Comparison of ENCODE assay signal across 19 cellular contexts in the genomic region with DNA sequence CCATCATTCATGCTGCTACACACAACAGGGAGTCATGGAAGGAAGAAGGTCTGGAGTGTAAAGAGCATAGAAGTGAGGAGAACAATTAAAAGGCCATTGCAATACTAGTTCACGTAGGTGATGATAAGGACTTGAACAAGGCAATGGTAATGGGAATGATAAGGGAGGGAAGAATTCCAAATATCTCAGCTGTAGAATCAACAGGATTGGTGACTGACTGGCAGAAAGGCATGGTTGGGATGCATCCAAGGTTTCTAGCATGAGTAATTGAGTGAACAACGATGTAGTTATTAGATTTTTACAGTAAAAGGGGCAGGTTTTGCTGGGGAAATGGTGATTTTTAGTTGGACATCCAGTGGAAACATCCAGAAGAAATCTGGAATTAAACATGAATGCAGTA. TPM values are rescaled to one million over a fixed set of nuclear protein-coding genes. Genes with fewer than 3 reads are reported as not detected.
DNase-seq lines count a peak whose midpoint lies in the region; ATAC-seq and TF ChIP-seq lines count a peak whose summit lies in the region.
"Had no signal": no experiment of that assay in that cellular context is flagged by ENCODE, and none has a peak within 500 bp of the region (broad histone marks: within the 10 kb centered on the region; RNA-seq: fewer than 3 reads in every experiment).

No MANE protein-coding gene starts in this region.

- peaks cover 13% of the 10 kb centered on the region for H4K20me1 ChIP-seq in IMR-90 (ENCODE audit: insufficient read depth, low read length)

- in situ Hi-C loops in IMR-90 (cut with MboI; ENCODE audit: low sequenced_read_pairs) (no loop called here), GM13977 (cut with MboI; ENCODE audit: low pct_unique_long_range_greater_than_20kb, low sequenced_read_pairs, unreplicated experiment) (no loop called here)

- H3K9ac ChIP-seq in IMR-90 (ENCODE audit: low read depth, low read length) = no peak overlapping the region

- H3K4me3 Mint-ChIP-seq in CD8-positive, alpha-beta memory T cell = peak overlapping the region in 3 of 7 donors; percentile 4 to 55 (median 42)
- H3K4me3 Mint-ChIP-seq in naive B cell = peak overlapping the region in 5 of 8 donors; percentile 4 to 96 (median 66)
- H3K4me3 Mint-ChIP-seq: effector memory CD8-positive, alpha-beta T cell; stimulated activated effector memory CD8-positive, alpha-beta T cell treated with anti-CD3 and anti-CD28 coated beads, Interleukin-12 subunit alpha, Interleukin-12 subunit beta, amount 100 ng/mL, for 72 hours had no signal

- peaks cover 0 to 12% (median 3%) of the 10 kb centered on the region in 3 donors for H3K36me3 Mint-ChIP-seq in CD8-positive, alpha-beta memory T cell
- H3K36me3 Mint-ChIP-seq in naive B cell = peaks cover 10 to 26% of the 10 kb centered on the region in 2 donors

- H2AK5ac ChIP-seq in IMR-90 (ENCODE audit: low read depth, low read length) = no peak overlapping the region

- H4K5ac ChIP-seq in IMR-90 (ENCODE audit: low read depth, low read length) = no peak overlapping the region

- no peak overlapping the region for H2BK15ac ChIP-seq in IMR-90 (ENCODE audit: low read depth, low read length)

- H3K4me3 ChIP-seq in CD8-positive, alpha-beta memory T cell (ENCODE audit: low read length) = no peak overlapping the region
- no peak overlapping the region for H3K4me3 ChIP-seq in IMR-90 (ENCODE audit: insufficient read depth, low read depth, low read length)
- no peak overlapping the region for H3K4me3 ChIP-seq in effector memory CD4-positive, alpha-beta T cell (ENCODE audit: insufficient read depth, low read depth, low read length, poor library complexity, severe bottlenecking)
- H3K4me3 ChIP-seq: SJSA1 had no signal

- peak overlapping the region in 6 of 8 donors; percentile 6 to 99 (median 84) for H3K27ac Mint-ChIP-seq in CD8-positive, alpha-beta memory T cell
- H3K27ac Mint-ChIP-seq in naive B cell = peak overlapping the region; percentile 25 to 100 (median 99)
- H3K27ac Mint-ChIP-seq: effector memory CD8-positive, alpha-beta T cell; stimulated activated effector memory CD8-positive, alpha-beta T cell treated with anti-CD3 and anti-CD28 coated beads, Interleukin-12 subunit alpha, Interleukin-12 subunit beta, amount 100 ng/mL, for 72 hours had no signal

- H4K91ac ChIP-seq in IMR-90 (ENCODE audit: insufficient read depth, low read depth, low read length) = no peak overlapping the region

- peaks cover 0 to 15% of the 10 kb centered on the region in 2 experiments; a peak in 2 of 4 replicates for H3K79me1 ChIP-seq in IMR-90 (ENCODE audit: low read depth in 1 of 2, low read length in 2 of 2)

- H3K4ac ChIP-seq in IMR-90 (ENCODE audit: low read depth, low read length) = no peak overlapping the region

- no peak overlapping the region for H3K23ac ChIP-seq in IMR-90 (ENCODE audit: low read depth, low read length)

- no peak overlapping the region for H3K14ac ChIP-seq in IMR-90 (replicated peaks; ENCODE audit: low read depth, low read length)

- intact Hi-C loops in IMR-90 (cut with micrococcal nuclease) = no loop called here

- no peak for TF ChIP-seq RAD21 in IMR-90 (IDR thresholded peaks at IDR 0.05; ENCODE audit: low read length)

- H2BK5ac ChIP-seq in IMR-90 (ENCODE audit: low read depth, low read length, poor library complexity, severe bottlenecking) = no peak overlapping the region

- no peaks in the 10 kb centered on the region for H3K27me3 ChIP-seq in CD8-positive, alpha-beta memory T cell (ENCODE audit: insufficient read depth, low read length, poor library complexity, severe bottlenecking)
- peaks cover 14% of the 10 kb centered on the region for H3K27me3 ChIP-seq in IMR-90 (ENCODE audit: control insufficient read depth, insufficient read depth, low read length)
- no peaks in the 10 kb centered on the region for H3K27me3 ChIP-seq in effector memory CD4-positive, alpha-beta T cell (replicated peaks; ENCODE audit: control insufficient read depth, insufficient read depth, low read length, poor library complexity, severe bottlenecking)
- H3K27me3 ChIP-seq: SJSA1 had no signal

- 34% methylated on average over 2 of the region's 2 CpGs; no CpG with 5 or more reads in 1 of the 2 experiments for WGBS in IMR-90 (ENCODE audit: extremely low coverage in 2 of 2, insufficient read length in 1 of 2), 2 experiments

- H3K4me2 ChIP-seq in IMR-90 (ENCODE audit: low read depth, low read length) = no peak overlapping the region; the same call in 1 of the 2 replicates

- no peak overlapping the region for H3K18ac ChIP-seq in IMR-90 (ENCODE audit: low read depth, low read length)

- H4K8ac ChIP-seq in IMR-90 (ENCODE audit: low read depth in 2 of 2, low read length in 2 of 2) = no peak overlapping the region

- no peak overlapping the region for H2BK20ac ChIP-seq in IMR-90 (ENCODE audit: low read depth, low read length)

- no peak overlapping the region for H3K27ac ChIP-seq in CD8-positive, alpha-beta memory T cell (ENCODE audit: low read depth, low read length)
- no peak overlapping the region for H3K27ac ChIP-seq in IMR-90 (ENCODE audit: insufficient read depth, low read length)
- no peak overlapping the region for H3K27ac ChIP-seq in effector memory CD4-positive, alpha-beta T cell (ENCODE audit: insufficient read depth, low read length, poor library complexity, severe bottlenecking)
- H3K27ac ChIP-seq: SJSA1 had no signal

- no peaks in the 10 kb centered on the region for H3K9me1 ChIP-seq in IMR-90 (ENCODE audit: insufficient read depth, low read length)

- peaks cover 38 to 60% (median 39%) of the 10 kb centered on the region in 3 donors for H3K4me1 Mint-ChIP-seq in CD8-positive, alpha-beta memory T cell
- H3K4me1 Mint-ChIP-seq in naive B cell = peaks cover 65 to 84% (median 77%) of the 10 kb centered on the region in 3 donors

- POLR2A ChIA-PET in CD8-positive, alpha-beta memory T cell (lab: Charles Lee) = no interaction called here
- POLR2A ChIA-PET in IMR-90 (lab: Charles Lee; ENCODE audit: unreplicated experiment) = no interaction called here

- no peak for TF ChIP-seq POLR2A in IMR-90 (IDR thresholded peaks at IDR 0.05; ENCODE audit: low read depth, low read length)

- H3K36me3 ChIP-seq in CD8-positive, alpha-beta memory T cell (ENCODE audit: insufficient read depth, low read length) = no peaks in the 10 kb centered on the region
- H3K36me3 ChIP-seq in IMR-90 (ENCODE audit: control insufficient read depth, insufficient read depth, low read length) = no peaks in the 10 kb centered on the region
- H3K36me3 ChIP-seq in effector memory CD4-positive, alpha-beta T cell (ENCODE audit: control insufficient read depth, insufficient read depth, low read length) = no peaks in the 10 kb centered on the region

- H3K27me3 Mint-ChIP-seq in CD8-positive, alpha-beta memory T cell = peaks cover 0 to 2% of the 10 kb centered on the region in 2 donors
- H3K27me3 Mint-ChIP-seq in naive B cell = no peaks in the 10 kb centered on the region

- no peaks in the 10 kb centered on the region for H3K9me3 Mint-ChIP-seq in CD8-positive, alpha-beta memory T cell
- H3K9me3 Mint-ChIP-seq in naive B cell = peaks cover 0 to 11% (median 1%) of the 10 kb centered on the region in 7 donors
- H3K9me3 Mint-ChIP-seq: effector memory CD8-positive, alpha-beta T cell; stimulated activated effector memory CD8-positive, alpha-beta T cell treated with anti-CD3 and anti-CD28 coated beads, Interleukin-12 subunit alpha, Interleukin-12 subunit beta, amount 100 ng/mL, for 72 hours had no signal

- dilution Hi-C loops in IMR-90 (cut with HindIII; ENCODE audit: low sequenced_read_pairs, unreplicated experiment) = no loop called here

- CTCF ChIA-PET in CD8-positive, alpha-beta memory T cell (lab: Charles Lee) = interaction anchor here (1.0 kb wide), 1 partner anchor 34 kb away, joined by 4 read pairs; no protein-coding TSS in a partner anchor
- CTCF ChIA-PET in IMR-90 (lab: Yijun Ruan, JAX) = interaction anchor here (0.5 kb wide), 1 partner anchor 12 kb away, joined by 3 read pairs; no protein-coding TSS in a partner anchor

- H3K56ac ChIP-seq in IMR-90 (ENCODE audit: extremely low read depth, insufficient read depth, low read length) = no peak overlapping the region

- no peak for DNase-seq in CD8-positive, alpha-beta memory T cell
- peak; percentile 56 for DNase-seq in IMR-90
- peak; percentile 54 for DNase-seq in astrocyte of the hippocampus (ENCODE audit: low read depth, low spot score)
- no peak for DNase-seq in naive B cell
- no peak for DNase-seq in effector memory CD4-positive, alpha-beta T cell
- no peak for DNase-seq in GM13977 (ENCODE audit: low spot score)
- no peak for DNase-seq in NCI-H2081 treated with DMSO at 0.1 percent for 48 hours (lab: John Stamatoyannopoulos, UW)
- DNase-seq in LoVo (ENCODE audit: low spot score) = no peak
- DNase-seq: activated CD8-positive, alpha-beta memory T cell treated with anti-CD3 and anti-CD28 coated beads for 24 hours; activated gamma-delta T cell; caudate nucleus; effector memory CD8-positive, alpha-beta T cell; foreskin melanocyte; NCI-H1092; occipital lobe had no signal

- peaks cover 28% of the 10 kb centered on the region for H3K4me1 ChIP-seq in CD8-positive, alpha-beta memory T cell (ENCODE audit: insufficient read depth, low read length)
- H3K4me1 ChIP-seq in IMR-90 (ENCODE audit: control insufficient read depth, insufficient read depth, low read length) = peaks cover 2% of the 10 kb centered on the region; the same call in 1 of the 2 replicates
- peaks cover 12% of the 10 kb centered on the region for H3K4me1 ChIP-seq in effector memory CD4-positive, alpha-beta T cell (ENCODE audit: control insufficient read depth, insufficient read depth, low read length, poor library complexity, severe bottlenecking)

- no TSS peak for BruUV-seq in IMR-90 (replicated peaks; lab: Mats Ljungman, UMichigan)

- no peak for ATAC-seq in IMR-90 (ENCODE audit: low read depth)
- ATAC-seq in naive B cell (ENCODE audit: low read depth in 2 of 2) = no peak
- ATAC-seq: effector memory CD8-positive, alpha-beta T cell; stimulated activated effector memory CD8-positive, alpha-beta T cell treated with anti-CD3 and anti-CD28 coated beads, Interleukin-12 subunit alpha, Interleukin-12 subunit beta, amount 100 ng/mL, for 72 hours had no signal

- H2AFZ ChIP-seq in IMR-90 (replicated peaks; ENCODE audit: low read length, poor library complexity) = no peak overlapping the region

- no peaks in the 10 kb centered on the region for H3K9me3 ChIP-seq in CD8-positive, alpha-beta memory T cell (ENCODE audit: low read length)
- no peaks in the 10 kb centered on the region for H3K9me3 ChIP-seq in IMR-90 (ENCODE audit: control insufficient read depth, insufficient read depth, low read length)
- no peaks in the 10 kb centered on the region for H3K9me3 ChIP-seq in effector memory CD4-positive, alpha-beta T cell (ENCODE audit: control insufficient read depth, low read length)
- H3K9me3 ChIP-seq: SJSA1 had no signal

- no peak overlapping the region for H2AK9ac ChIP-seq in IMR-90 (replicated peaks; ENCODE audit: low read depth, low read length, poor library complexity)

- no peak overlapping the region for H2BK120ac ChIP-seq in IMR-90 (ENCODE audit: low read depth, low read length)

- TF ChIP-seq CTCF in IMR-90 (conservative IDR thresholded peaks at IDR 0.05; ENCODE audit: low read depth, low read length) = no peak
- TF ChIP-seq CTCF in GM13977 (IDR thresholded peaks at IDR 0.05; ENCODE audit: extremely low read depth, insufficient read depth, missing control alignments) = no peak

RNA-seq across cellular contexts. Expression of a gene that starts 2.4 kb away (rescaled TPM):
- 10 to 100 TPM; 66.7 to 68.3 TPM for total RNA-seq in CD8-positive, alpha-beta memory T cell
- polyA plus RNA-seq in CD8-positive, alpha-beta memory T cell = 190 TPM
- 33.2 and 52.2 TPM in 2 replicates for total RNA-seq in IMR-90 (2012; rRNA removed)
- polyA plus RNA-seq in IMR-90 (2012; rRNA removed) = 33.3 and 36.6 TPM in 2 replicates
- 3.3 and 6.6 TPM in 2 replicates for polyA plus RNA-seq in IMR-90 (2012; cell fraction: cytosol; rRNA removed)
- 2.0 and 30.9 TPM in 2 replicates for polyA plus RNA-seq in IMR-90 (2012; cell fraction: nucleus; rRNA removed; ENCODE audit: low replicate concordance)
- polyA plus RNA-seq in naive B cell (ENCODE audit: low read depth in 6 of 6) = 100 to 1,000 TPM; 290 to 440 (median 404) TPM

RNA-seq across cellular contexts. Expression of a gene that starts 52.8 kb away (rescaled TPM):
- total RNA-seq in CD8-positive, alpha-beta memory T cell = not detected
- not detected for polyA plus RNA-seq in CD8-positive, alpha-beta memory T cell
- total RNA-seq in IMR-90 (2012; rRNA removed) = not detected in 2 replicates
- polyA plus RNA-seq in IMR-90 (2012; rRNA removed) (not detected in 2 replicates), naive B cell (ENCODE audit: low read depth in 6 of 6) (under 1 TPM in 2 of 6 donors, not detected in 4; 0.11 to 0.17 TPM)
- not detected in 2 replicates for polyA plus RNA-seq in IMR-90 (2012; cell fraction: cytosol; rRNA removed)
- not detected in 2 replicates for polyA plus RNA-seq in IMR-90 (2012; cell fraction: nucleus; rRNA removed; ENCODE audit: low replicate concordance)
- total RNA-seq: lung microvascular endothelial cell, occipital lobe, SJSA1, ureter had no signal

Comparison
In these comparisons a context has a peak if more than half of its experiments do, and no peak if none do; other contexts are left out.
1. DNase-seq: peak in IMR-90 (single experiment) and astrocyte of the hippocampus (single experiment); none in CD8-positive, alpha-beta memory T cell (0 of 5), naive B cell (single experiment), effector memory CD4-positive, alpha-beta T cell (0 of 3), GM13977 (single experiment), NCI-H2081 treated with DMSO at 0.1 percent for 48 hours (single experiment) and LoVo (single experiment).